23 cellular contexts compared by ENCODE assay signal in genomic region chr2:177000408-177000807, GRCh38.
"Had no signal": no experiment of that assay in that cellular context is flagged by ENCODE, and none has a peak within 500 bp of the region (broad histone marks: within the 10 kb centered on the region; RNA-seq: fewer than 3 reads in every experiment).

No MANE protein-coding gene starts in this region.

- H3K27me3 ChIP-seq: brain microvascular endothelial cell, foreskin keratinocyte, stomach, suprapubic skin, tibial nerve had no signal

- ATAC-seq: activated CD4-positive, alpha-beta T cell treated with anti-CD3 and anti-CD28 coated beads for 36 hours; foreskin keratinocyte; left lobe of liver; naive thymus-derived CD4-positive, alpha-beta T cell; sciatic nerve; stimulated activated memory B cell treated with anti-CD40 and anti-IgM and Interleukin-4, amounts not matched to agents 10 μg/mL and 1 μg/mL and 100 μg/mL, for 72 hours had no signal

- H3K27ac Mint-ChIP-seq: activated CD4-positive, alpha-beta T cell treated with anti-CD3 and anti-CD28 coated beads for 36 hours; activated naive CD4-positive, alpha-beta T cell treated with anti-CD3 and anti-CD28 coated beads, Interleukin-2, amount 10 ng/mL, durations not matched to agents 7 days and 5 days; naive thymus-derived CD4-positive, alpha-beta T cell; stimulated activated memory B cell treated with anti-CD40 and anti-IgM and Interleukin-4, amounts not matched to agents 10 μg/mL and 1 μg/mL and 100 μg/mL, for 72 hours had no signal

- H3K36me3 ChIP-seq: brain microvascular endothelial cell, stomach, suprapubic skin, tibial nerve had no signal

- H3K9me3 ChIP-seq: stomach, suprapubic skin, tibial nerve had no signal

- H3K27me3 Mint-ChIP-seq: activated CD4-positive, alpha-beta T cell treated with anti-CD3 and anti-CD28 coated beads for 36 hours; stimulated activated memory B cell treated with anti-CD40 and anti-IgM and Interleukin-4, amounts not matched to agents 10 μg/mL and 1 μg/mL and 100 μg/mL, for 72 hours had no signal

- H3K36me3 Mint-ChIP-seq: activated naive CD4-positive, alpha-beta T cell treated with anti-CD3 and anti-CD28 coated beads, Interleukin-2, amount 10 ng/mL, durations not matched to agents 7 days and 5 days; stimulated activated memory B cell treated with anti-CD40 and anti-IgM and Interleukin-4, amounts not matched to agents 10 μg/mL and 1 μg/mL and 100 μg/mL, for 72 hours had no signal

- H3K4me3 Mint-ChIP-seq: activated CD4-positive, alpha-beta T cell treated with anti-CD3 and anti-CD28 coated beads for 36 hours; activated naive CD4-positive, alpha-beta T cell treated with anti-CD3 and anti-CD28 coated beads, Interleukin-2, amount 10 ng/mL, durations not matched to agents 7 days and 5 days; naive thymus-derived CD4-positive, alpha-beta T cell; stimulated activated memory B cell treated with anti-CD40 and anti-IgM and Interleukin-4, amounts not matched to agents 10 μg/mL and 1 μg/mL and 100 μg/mL, for 72 hours had no signal

- FAIRE-seq: kidney, small intestine, TTC549, urothelium cell line had no signal

- H3K9me3 Mint-ChIP-seq: activated naive CD4-positive, alpha-beta T cell treated with anti-CD3 and anti-CD28 coated beads, Interleukin-2, amount 10 ng/mL, durations not matched to agents 7 days and 5 days; naive thymus-derived CD4-positive, alpha-beta T cell; stimulated activated memory B cell treated with anti-CD40 and anti-IgM and Interleukin-4, amounts not matched to agents 10 μg/mL and 1 μg/mL and 100 μg/mL, for 72 hours had no signal

- DNase-seq: activated CD4-positive, alpha-beta T cell treated with anti-CD3 and anti-CD28 coated beads for 36 hours; activated CD4-positive, alpha-beta T cell treated with anti-CD3 and anti-CD28 coated beads, Interleukin-2, amount 50 U/mL, for 4 hours; activated effector memory CD4-positive, alpha-beta T cell treated with Interleukin-2 at 50 U/mL for 16 hours; activated naive CD4-positive, alpha-beta T cell treated with anti-CD3 and anti-CD28 coated beads, Interleukin-2, amount 10 ng/mL, durations not matched to agents 7 days and 5 days; activated T-cell treated with anti-CD3 and anti-CD28 coated beads, Interleukin-2, amount 50 U/mL, for 48 hours; aorta; brain microvascular endothelial cell; caudate nucleus; dermis blood vessel endothelial cell; effector CD8-positive, alpha-beta T cell; foreskin keratinocyte; kidney; naive thymus-derived CD4-positive, alpha-beta T cell; small intestine; stomach had no signal

- H3K27ac ChIP-seq: brain microvascular endothelial cell, foreskin keratinocyte, stomach, suprapubic skin, tibial nerve had no signal

- H3K4me1 ChIP-seq: foreskin keratinocyte had no signal

- H3K4me3 ChIP-seq: lung, stomach, suprapubic skin, tibial nerve had no signal
